ENCODE assay signal across 12 cellular contexts in the genomic region with DNA sequence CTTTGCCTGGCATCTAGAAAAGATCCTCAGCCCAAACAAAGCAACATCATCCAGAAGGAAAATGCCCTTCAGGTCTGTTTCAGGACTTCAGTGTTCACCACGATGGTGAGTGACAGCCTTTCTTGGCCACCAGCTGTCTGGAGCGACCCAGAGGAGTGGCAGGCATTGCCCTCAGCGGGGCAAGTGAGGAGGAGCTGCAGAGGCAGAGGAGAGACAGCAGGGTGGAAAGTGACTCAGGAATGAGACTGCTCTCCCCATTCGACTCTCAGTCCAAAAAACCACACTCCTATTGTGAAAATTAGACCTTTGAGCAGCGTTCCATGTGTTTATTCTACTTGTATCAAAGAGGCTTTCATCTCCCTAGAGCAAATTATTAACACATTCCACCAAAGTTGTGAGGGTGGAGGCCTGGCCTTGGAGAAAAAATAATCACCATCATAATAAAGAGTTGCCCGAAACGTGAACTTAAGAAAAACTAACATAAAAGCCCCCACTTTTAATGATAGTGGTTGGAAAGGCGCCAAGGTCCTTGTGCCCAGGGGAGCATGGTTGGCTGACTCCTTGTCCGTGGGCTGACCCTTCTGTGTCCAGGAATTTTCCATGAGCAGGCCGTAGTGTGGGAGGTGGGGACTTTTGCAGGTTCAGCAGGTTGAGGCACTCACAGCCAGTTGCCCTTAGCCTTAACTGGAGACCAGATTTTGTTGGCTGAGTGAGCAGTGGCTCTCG.
A peak's percentile ranks its signal among the peaks of the same experiment; 100 is the strongest.
DNase-seq lines count a peak whose midpoint lies in the region; ATAC-seq and TF ChIP-seq lines count a peak whose summit lies in the region.
"Had no signal": no experiment of that assay in that cellular context is flagged by ENCODE, and none has a peak within 500 bp of the region (broad histone marks: within the 10 kb centered on the region; RNA-seq: fewer than 3 reads in every experiment).

No MANE protein-coding gene starts in this region.

- H3K27me3 ChIP-seq in adipocyte (replicated peaks; ENCODE audit: control insufficient read depth, insufficient read depth, low read length), result no peaks in the 10 kb centered on the region
- H3K27me3 ChIP-seq in left ventricle myocardium inferior (ENCODE audit: low read depth), result no peaks in the 10 kb centered on the region
- H3K27me3 ChIP-seq: SJSA1 had no signal

- H3K27ac ChIP-seq in left ventricle myocardium inferior (replicated peaks), result peak overlapping the region; percentile 48
- H3K27ac ChIP-seq: psoas muscle, SJSA1 had no signal

- TF ChIP-seq CTCF in left ventricle myocardium inferior (IDR thresholded peaks at IDR 0.05; ENCODE audit: borderline replicate concordance), result no peak

- no peak overlapping the region for H3K9ac ChIP-seq in adipocyte (ENCODE audit: low read length)

- H3K4me1 ChIP-seq in adipocyte (ENCODE audit: control insufficient read depth, insufficient read depth, low read length) (peaks cover 31% of the 10 kb centered on the region), left ventricle myocardium inferior (peaks cover 31% of the 10 kb centered on the region)
- H3K4me1 ChIP-seq: psoas muscle had no signal

- peak; percentile 12 for DNase-seq in ELR (ENCODE audit: low read depth)
- DNase-seq in adipocyte (ENCODE audit: low read depth), result no peak
- DNase-seq in left ventricle myocardium inferior, result no peak
- DNase-seq in renal cortical epithelial cell (ENCODE audit: low read depth), result peak; percentile 100
- no peak for DNase-seq in OCI-M1 (lab: John Stamatoyannopoulos, UW)
- DNase-seq in activated T-cell treated with anti-CD3 and anti-CD28 coated beads, Interleukin-2, amount 50 U/mL, for 1 hour, result no peak
- DNase-seq: CD4-positive, alpha-beta memory T cell; NCI-H1694; psoas muscle had no signal

- H3K4me3 ChIP-seq in adipocyte (ENCODE audit: low read length) (peak overlapping the region; percentile 28), left ventricle myocardium inferior (no peak overlapping the region)
- H3K4me3 ChIP-seq: psoas muscle, SJSA1 had no signal

- H3K36me3 ChIP-seq in adipocyte (ENCODE audit: control insufficient read depth, insufficient read depth, low read length, severe bottlenecking) (no peaks in the 10 kb centered on the region), left ventricle myocardium inferior (no peaks in the 10 kb centered on the region)
- H3K36me3 ChIP-seq: SJSA1 had no signal

- ATAC-seq in GM19467 (IDR thresholded peaks at IDR 0.05; ENCODE audit: unreplicated experiment) (no peak), HG03135 (IDR thresholded peaks at IDR 0.05; ENCODE audit: unreplicated experiment) (no peak)

- intact Hi-C loops in left ventricle myocardium inferior (cut with micrococcal nuclease), result no loop called here

- no peaks in the 10 kb centered on the region for H3K9me3 ChIP-seq in adipocyte (ENCODE audit: control insufficient read depth, low read length)
- H3K9me3 ChIP-seq in left ventricle myocardium inferior (replicated peaks), result no peaks in the 10 kb centered on the region
- H3K9me3 ChIP-seq: psoas muscle, SJSA1 had no signal

Comparison
In these comparisons a context has a peak if more than half of its experiments do, and no peak if none do; other contexts are left out.
1. DNase-seq: peak in ELR (single experiment) and renal cortical epithelial cell (single experiment); none in adipocyte (single experiment), left ventricle myocardium inferior (single experiment), OCI-M1 (single experiment) and activated T-cell treated with anti-CD3 and anti-CD28 coated beads, Interleukin-2, amount 50 U/mL, for 1 hour (single experiment).